ENCODE assay signal across 14 cellular contexts in genomic region chr10:63409465-63410027, GRCh38. TPM values are rescaled to one million over a fixed set of nuclear protein-coding genes. Genes with fewer than 3 reads are reported as not detected.
DNase-seq lines count a peak whose midpoint lies in the region; ATAC-seq and TF ChIP-seq lines count a peak whose summit lies in the region.
"Had no signal": no experiment of that assay in that cellular context is flagged by ENCODE, and none has a peak within 500 bp of the region (broad histone marks: within the 10 kb centered on the region; RNA-seq: fewer than 3 reads in every experiment).

No MANE protein-coding gene starts in this region.

- WGBS in thyroid gland, 2 donors: 90 to 92% methylated on average over 2 of the region's 2 CpGs

- DNase-seq in A673 (ENCODE audit: low spot score) (peak; percentile 52), HFF-Myc (ENCODE audit: extremely low read depth, low read depth) (peak; percentile 55), amniotic epithelial cell (ENCODE audit: low read depth) (peak; percentile 58), foreskin keratinocyte (no peak), dorsolateral prefrontal cortex (no peak), thyroid gland (no peak)
- DNase-seq in activated CD8-positive, alpha-beta memory T cell treated with anti-CD3 and anti-CD28 coated beads, Interleukin-2, amount 10 ng/mL, durations not matched to agents 7 days and 5 days: no peak
- DNase-seq: activated CD4-positive, alpha-beta T cell treated with anti-CD3 and anti-CD28 coated beads for 1 hour; activated gamma-delta T cell; effector CD8-positive, alpha-beta T cell; immature natural killer cell; KG1; NCI-H345 had no signal

- H3K4me3 Mint-ChIP-seq in activated CD8-positive, alpha-beta memory T cell treated with anti-CD3 and anti-CD28 coated beads, Interleukin-2, amount 10 ng/mL, durations not matched to agents 7 days and 5 days: no peak overlapping the region
- H3K4me3 Mint-ChIP-seq: immature natural killer cell had no signal

- H3K4me3 ChIP-seq in A673 (ENCODE audit: low read depth, low read length, poor library complexity, severe bottlenecking) (no peak overlapping the region), HFF-Myc (replicated peaks; ENCODE audit: low read depth, low read length) (no peak overlapping the region), dorsolateral prefrontal cortex (no peak overlapping the region), thyroid gland (replicated peaks in 1 of 3) (no peak overlapping the region)

- intact Hi-C loops in A673 (cut with micrococcal nuclease; ENCODE audit: unreplicated experiment) (no loop called here), dorsolateral prefrontal cortex (cut with DNase I) (no loop called here), thyroid gland (cut with DNase I) (no loop called here)

- CTCF ChIA-PET in A673 (lab: Charles Lee): no interaction called here
- CTCF ChIA-PET in activated CD8-positive, alpha-beta memory T cell treated with anti-CD3 and anti-CD28 coated beads, Interleukin-2, amount 10 ng/mL, durations not matched to agents 7 days and 5 days (lab: Charles Lee): no interaction called here

- TF ChIP-seq CTCF in A673 (conservative IDR thresholded peaks at IDR 0.05; ENCODE audit: low read depth, low read length) (no peak), HFF-Myc (IDR thresholded peaks at IDR 0.05; ENCODE audit: low read depth, low read length, missing control alignments) (no peak), foreskin keratinocyte (conservative IDR thresholded peaks at IDR 0.05) (no peak), dorsolateral prefrontal cortex (IDR thresholded peaks at IDR 0.05 in 54 of 56, conservative IDR thresholded peaks at IDR 0.05 in 2 of 56; ENCODE audit: low read depth in 1 of 56, partially characterized antibody in 56 of 56) (no peak), thyroid gland (IDR thresholded peaks at IDR 0.05) (no peak)

- no peaks in the 10 kb centered on the region for H3K9me3 Mint-ChIP-seq in activated CD8-positive, alpha-beta memory T cell treated with anti-CD3 and anti-CD28 coated beads, Interleukin-2, amount 10 ng/mL, durations not matched to agents 7 days and 5 days (ENCODE audit: low read depth)
- H3K9me3 Mint-ChIP-seq: immature natural killer cell had no signal

- no peaks in the 10 kb centered on the region for H3K27me3 Mint-ChIP-seq in activated CD8-positive, alpha-beta memory T cell treated with anti-CD3 and anti-CD28 coated beads, Interleukin-2, amount 10 ng/mL, durations not matched to agents 7 days and 5 days

- ATAC-seq in foreskin keratinocyte (peak; percentile 81), GM19397 (IDR thresholded peaks at IDR 0.05; ENCODE audit: unreplicated experiment) (no peak)
- no peak for ATAC-seq in activated CD8-positive, alpha-beta memory T cell treated with anti-CD3 and anti-CD28 coated beads, Interleukin-2, amount 10 ng/mL, durations not matched to agents 7 days and 5 days

- H3K36me3 ChIP-seq in A673 (ENCODE audit: insufficient read depth, low read length, poor library complexity, severe bottlenecking) (no peaks in the 10 kb centered on the region), thyroid gland (no peaks in the 10 kb centered on the region)

- peaks cover 4% of the 10 kb centered on the region for H3K4me1 Mint-ChIP-seq in activated CD8-positive, alpha-beta memory T cell treated with anti-CD3 and anti-CD28 coated beads, Interleukin-2, amount 10 ng/mL, durations not matched to agents 7 days and 5 days

- no peak for TF ChIP-seq POLR2A in thyroid gland (IDR thresholded peaks at IDR 0.05)

- H3K9me3 ChIP-seq in A673 (ENCODE audit: low read depth, low read length, poor library complexity, severe bottlenecking): no peaks in the 10 kb centered on the region
- no peaks in the 10 kb centered on the region for H3K9me3 ChIP-seq in thyroid gland

- no peak overlapping the region for H3K27ac Mint-ChIP-seq in activated CD8-positive, alpha-beta memory T cell treated with anti-CD3 and anti-CD28 coated beads, Interleukin-2, amount 10 ng/mL, durations not matched to agents 7 days and 5 days
- H3K27ac Mint-ChIP-seq: immature natural killer cell had no signal

- no TSS peak for BruUV-seq in A673 (replicated peaks; lab: Mats Ljungman, UMichigan)

- H3K27me3 ChIP-seq in A673 (replicated peaks; ENCODE audit: insufficient read depth, low read depth, low read length, poor library complexity) (no peaks in the 10 kb centered on the region), foreskin keratinocyte (no peaks in the 10 kb centered on the region), dorsolateral prefrontal cortex (no peaks in the 10 kb centered on the region), thyroid gland (no peaks in the 10 kb centered on the region)

- H3K4me1 ChIP-seq in A673 (ENCODE audit: insufficient read depth, low read length, poor library complexity, severe bottlenecking) (peaks cover 33% of the 10 kb centered on the region), foreskin keratinocyte (peaks cover 17% of the 10 kb centered on the region), thyroid gland (peaks cover under 1 to 5% of the 10 kb centered on the region in 2 donors)

- H3K27ac ChIP-seq in A673 (ENCODE audit: low read depth, low read length, poor library complexity, severe bottlenecking): peak overlapping the region; percentile 58
- no peak overlapping the region for H3K27ac ChIP-seq in foreskin keratinocyte
- H3K27ac ChIP-seq in dorsolateral prefrontal cortex: no peak overlapping the region
- H3K27ac ChIP-seq in thyroid gland: no peak overlapping the region

- POLR2A ChIA-PET in A673 (lab: Charles Lee; ENCODE audit: low non-redundant PET): interaction anchor here (0.5 kb wide), 1 partner anchor 39 kb away, joined by 7 read pairs; no protein-coding TSS in a partner anchor

- H3K36me3 Mint-ChIP-seq in activated CD8-positive, alpha-beta memory T cell treated with anti-CD3 and anti-CD28 coated beads, Interleukin-2, amount 10 ng/mL, durations not matched to agents 7 days and 5 days: peaks cover 11% of the 10 kb centered on the region
- H3K36me3 Mint-ChIP-seq: immature natural killer cell had no signal

RNA-seq across cellular contexts. Expression of gene JMJD1C, which starts 56.2 kb away (rescaled TPM):
- total RNA-seq in A673 (2021) (68.2 and 71.4 TPM in 2 replicates), foreskin keratinocyte (42.0 and 51.6 TPM in 2 replicates), dorsolateral prefrontal cortex (100 to 1,000 TPM in 85 of 120 experiments, 10 to 100 TPM in 35; 80.5 to 152 (median 104) TPM), thyroid gland (100 to 1,000 TPM; 120 to 168 (median 136) TPM)
- polyA plus RNA-seq in foreskin keratinocyte: 11.4 and 12.0 TPM in 2 replicates
- 10 to 100 TPM; 55.7 to 87.6 TPM for total RNA-seq in activated CD8-positive, alpha-beta memory T cell treated with anti-CD3 and anti-CD28 coated beads, Interleukin-2, amount 10 ng/mL, durations not matched to agents 7 days and 5 days

Comparison
In these comparisons a context has a peak if more than half of its experiments do, and no peak if none do; other contexts are left out.
1. DNase-seq: peak in A673 (single experiment), HFF-Myc (single experiment) and amniotic epithelial cell (single experiment); none in foreskin keratinocyte (0 of 2), dorsolateral prefrontal cortex (0 of 10), activated CD8-positive, alpha-beta memory T cell treated with anti-CD3 and anti-CD28 coated beads, Interleukin-2, amount 10 ng/mL, durations not matched to agents 7 days and 5 days (single experiment) and thyroid gland (0 of 2).